10 cellular contexts compared by ENCODE assay signal in the genomic region with DNA sequence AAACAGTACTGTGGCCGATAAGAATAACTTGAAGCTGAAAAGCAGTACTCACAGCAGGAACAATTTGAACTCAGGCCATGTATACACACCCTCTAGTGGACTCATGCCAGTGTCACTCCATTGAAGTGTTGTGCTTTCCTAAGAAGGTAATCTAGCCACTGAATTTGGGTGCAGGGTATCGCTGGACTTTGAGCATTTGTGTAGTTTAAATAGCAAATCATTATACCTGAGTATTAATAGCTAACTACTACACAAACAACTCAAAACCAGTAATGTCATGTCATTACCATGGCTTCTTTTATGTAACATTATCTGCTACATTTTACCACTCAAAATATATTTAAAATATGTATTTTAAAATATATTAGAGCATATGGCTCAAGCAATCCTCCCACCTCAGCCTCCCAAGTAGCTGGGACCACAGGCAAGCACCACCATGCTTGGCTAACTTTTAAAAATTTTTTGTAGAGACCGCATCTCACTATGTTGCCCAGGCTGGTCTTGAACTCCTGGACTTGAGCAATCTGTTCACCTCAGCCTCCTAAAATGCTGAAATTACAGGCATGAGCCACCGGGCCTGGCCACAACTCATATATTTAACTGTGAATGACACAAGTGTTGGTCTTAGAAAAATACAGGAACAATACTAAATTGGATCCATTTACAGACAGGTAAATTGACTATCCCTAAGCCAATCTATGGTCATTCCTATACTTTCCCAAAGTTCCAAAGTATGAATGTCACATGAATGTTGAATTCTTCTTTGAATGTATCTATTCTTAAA. TPM values are rescaled to one million over a fixed set of nuclear protein-coding genes. Genes with fewer than 3 reads are reported as not detected.
A peak's percentile ranks its signal among the peaks of the same experiment; 100 is the strongest.
DNase-seq lines count a peak whose midpoint lies in the region; ATAC-seq, FAIRE-seq and TF ChIP-seq lines count a peak whose summit lies in the region.
"Had no signal": no experiment of that assay in that cellular context is flagged by ENCODE, and none has a peak within 500 bp of the region (broad histone marks: within the 10 kb centered on the region; RNA-seq: fewer than 3 reads in every experiment).

No MANE protein-coding gene starts in this region.

- no peak for FAIRE-seq in bronchial epithelial cell (lab: Jason Lieb, UNC)

- H3K4me3 ChIP-seq in BJ (ENCODE audit: low read depth, low read length), result no peak overlapping the region
- no peak overlapping the region for H3K4me3 ChIP-seq in bronchial epithelial cell (ENCODE audit: low read depth, low read length)
- no peak overlapping the region for H3K4me3 ChIP-seq in CD4-positive, alpha-beta memory T cell (ENCODE audit: low read length in 2 of 2)

- H3K36me3 ChIP-seq in BJ (ENCODE audit: control insufficient read depth, insufficient read depth, low read length) (peaks cover 5% of the 10 kb centered on the region), bronchial epithelial cell (ENCODE audit: control insufficient read depth, insufficient read depth, low read length) (peaks cover 4% of the 10 kb centered on the region)
- peaks cover 59% of the 10 kb centered on the region for H3K36me3 ChIP-seq in CD4-positive, alpha-beta memory T cell (ENCODE audit: insufficient read depth, low read length)

- TF ChIP-seq CTCF in BJ (IDR thresholded peaks at IDR 0.05; ENCODE audit: insufficient read depth, low read depth, low read length) (0 out of 2 replicates have a peak, but pooled peaks have one; percentile 18), bronchial epithelial cell (IDR thresholded peaks at IDR 0.05; ENCODE audit: insufficient read depth, low read length, severe bottlenecking) (peak; percentile 14)

- H3K27ac Mint-ChIP-seq in CD4-positive, alpha-beta memory T cell, result peak overlapping the region in 3 of 7 donors; percentile 12 to 36 (median 36)
- H3K27ac Mint-ChIP-seq: nephron progenitor cell had no signal

- CTCF ChIA-PET in BJ (lab: Yijun Ruan, JAX), result interaction anchor here (0.6 kb wide), 1 partner anchor 13 kb away, joined by 3 read pairs; no protein-coding TSS in a partner anchor
- CTCF ChIA-PET in CD4-positive, alpha-beta memory T cell (lab: Charles Lee; ENCODE audit: partially characterized antibody), result no interaction called here

- intact Hi-C loops in CD4-positive, alpha-beta memory T cell (cut with micrococcal nuclease), result no loop called here

- H3K9me3 Mint-ChIP-seq in CD4-positive, alpha-beta memory T cell, result no peaks in the 10 kb centered on the region
- H3K9me3 Mint-ChIP-seq: nephron progenitor cell had no signal

- H3K27ac ChIP-seq in CD4-positive, alpha-beta memory T cell (ENCODE audit: low read depth, low read length), result no peak overlapping the region

- H3K9me3 ChIP-seq in CD4-positive, alpha-beta memory T cell (ENCODE audit: control insufficient read depth in 1 of 2, low read length in 2 of 2), result no peaks in the 10 kb centered on the region

- peaks cover 45% of the 10 kb centered on the region for H3K4me1 ChIP-seq in CD4-positive, alpha-beta memory T cell (ENCODE audit: insufficient read depth, low read length)

- peaks cover 24 to 54% (median 30%) of the 10 kb centered on the region in 4 donors for H3K4me1 Mint-ChIP-seq in CD4-positive, alpha-beta memory T cell
- H3K4me1 Mint-ChIP-seq: nephron progenitor cell had no signal

- H3K27me3 ChIP-seq in BJ (ENCODE audit: control insufficient read depth, insufficient read depth, low read length) (no peaks in the 10 kb centered on the region), bronchial epithelial cell (ENCODE audit: control insufficient read depth, insufficient read depth, low read length) (no peaks in the 10 kb centered on the region)
- H3K27me3 ChIP-seq in CD4-positive, alpha-beta memory T cell (ENCODE audit: insufficient read depth, low read length), result no peaks in the 10 kb centered on the region

- DNase-seq in BJ (ENCODE audit: low read depth) (no peak), HuH-7 (ENCODE audit: low spot score) (peak; percentile 55), bronchial epithelial cell (ENCODE audit: low read depth) (peak; percentile 38), left lobe of liver (ENCODE audit: low spot score) (peak; percentile 89), dedifferentiated amniotic fluid mesenchymal stem cell (ENCODE audit: extremely low spot score) (no peak)
- no peak for DNase-seq in CD4-positive, alpha-beta memory T cell
- DNase-seq: KBM-7, nephron progenitor cell had no signal

- ATAC-seq in left lobe of liver, result peak; percentile 86
- no peak for ATAC-seq in HG03460 (IDR thresholded peaks at IDR 0.05; ENCODE audit: unreplicated experiment)
- ATAC-seq in GM21619 (IDR thresholded peaks at IDR 0.05; ENCODE audit: unreplicated experiment), result no peak

- no peaks in the 10 kb centered on the region for H3K27me3 Mint-ChIP-seq in CD4-positive, alpha-beta memory T cell

- peaks cover 32 to 71% of the 10 kb centered on the region in 2 donors for H3K36me3 Mint-ChIP-seq in CD4-positive, alpha-beta memory T cell

- no peak overlapping the region for H3K4me3 Mint-ChIP-seq in CD4-positive, alpha-beta memory T cell
- H3K4me3 Mint-ChIP-seq: nephron progenitor cell had no signal

- POLR2A ChIA-PET in BJ (lab: Charles Lee), result no interaction called here
- POLR2A ChIA-PET in CD4-positive, alpha-beta memory T cell (lab: Charles Lee; ENCODE audit: partially characterized antibody), result interaction anchor here (0.8 to 6.6 kb wide), 3 partner anchors 8 to 34 kb away, joined by 3 to 46 read pairs (median 4); partner anchors contain the start of gene ARID4A

RNA-seq across cellular contexts. Expression of gene ARID4A, which starts 25.6 kb away (rescaled TPM):
- polyA plus RNA-seq in BJ (2011; rRNA removed), result 3.3 and 6.5 TPM in 2 replicates
- polyA minus RNA-seq in BJ (2011; rRNA and poly(A)+ RNA removed), result 5.1 and 9.7 TPM in 2 replicates
- total RNA-seq in bronchial epithelial cell (4.5 and 7.2 TPM in 2 replicates), left lobe of liver (16.7 TPM)
- total RNA-seq in CD4-positive, alpha-beta memory T cell, result 10 to 100 TPM; 80.0 to 84.1 TPM
- polyA plus RNA-seq in CD4-positive, alpha-beta memory T cell, result 10 to 100 TPM; 12.8 to 37.5 TPM

RNA-seq across cellular contexts. Expression of gene PSMA3, which starts 28.1 kb away (rescaled TPM):
- 129 and 210 TPM in 2 replicates for polyA plus RNA-seq in BJ (2011; rRNA removed)
- 34.9 and 51.1 TPM in 2 replicates for polyA minus RNA-seq in BJ (2011; rRNA and poly(A)+ RNA removed)
- total RNA-seq in bronchial epithelial cell, result 76.1 and 90.9 TPM in 2 replicates
- 112 TPM for total RNA-seq in left lobe of liver
- 100 to 1,000 TPM; 133 to 138 TPM for total RNA-seq in CD4-positive, alpha-beta memory T cell
- polyA plus RNA-seq in CD4-positive, alpha-beta memory T cell, result 100 to 1,000 TPM; 167 to 180 TPM

Comparison
In these comparisons a context has a peak if more than half of its experiments do, and no peak if none do; other contexts are left out.
1. DNase-seq: peak in HuH-7 (single experiment), bronchial epithelial cell (single experiment) and left lobe of liver (single experiment); none in BJ (single experiment), dedifferentiated amniotic fluid mesenchymal stem cell (single experiment) and CD4-positive, alpha-beta memory T cell (0 of 5).